8 cellular contexts compared by ENCODE assay signal in genomic region chr10:51389415-51390342, GRCh38.
A peak's percentile ranks its signal among the peaks of the same experiment; 100 is the strongest.
DNase-seq lines count a peak whose midpoint lies in the region; ATAC-seq and TF ChIP-seq lines count a peak whose summit lies in the region.

No MANE protein-coding gene starts in this region.

- no peak overlapping the region for H3K4me3 Mint-ChIP-seq in neural crest cell

- CTCF ChIA-PET in HEK293T (lab: Yijun Ruan, JAX) = interaction anchor here (0.9 to 1.4 kb wide), 5 partner anchors 9 to 43 kb away, joined by 3 to 5 read pairs (median 3); no protein-coding TSS in a partner anchor

- DNase-seq in Right ventricle myocardium inferior (ENCODE audit: missing footprints) (no peak), cardiac septum (ENCODE audit: low spot score) (no peak), HEK293T (ENCODE audit: extremely low spot score) (peak; percentile 33), M059J (ENCODE audit: low read depth) (peak; percentile 90), fibroblast of gingiva (ENCODE audit: low read depth) (peak; percentile 99), neural crest cell (ENCODE audit: low read depth, low spot score) (peak; percentile 42), ureter (ENCODE audit: low spot score) (no peak)
- peak; percentile 13 for DNase-seq in activated CD4-positive, alpha-beta T cell treated with anti-CD3 and anti-CD28 coated beads, Interleukin-2, amount 50 U/mL, for 1 hour

- H3K9me3 Mint-ChIP-seq in neural crest cell = no peaks in the 10 kb centered on the region

- peak; percentile 70 for TF ChIP-seq CTCF in neural crest cell (conservative IDR thresholded peaks at IDR 0.05)

- H3K27me3 Mint-ChIP-seq in neural crest cell (ENCODE audit: low read depth) = no peaks in the 10 kb centered on the region

- peaks cover under 1% of the 10 kb centered on the region for H3K4me1 Mint-ChIP-seq in neural crest cell

- H3K36me3 Mint-ChIP-seq in neural crest cell (ENCODE audit: low read depth) = no peaks in the 10 kb centered on the region

- POLR2A ChIA-PET in HEK293T (lab: Yijun Ruan, JAX) = no interaction called here

- ATAC-seq in Right ventricle myocardium inferior = peak; percentile 82

- no peak overlapping the region for H3K27ac Mint-ChIP-seq in neural crest cell (ENCODE audit: unreplicated experiment)

- intact Hi-C loops in Right ventricle myocardium inferior (cut with DNase I) (no loop called here), cardiac septum (cut with DNase I) (loop anchor here (10.0 kb wide), 2 partner anchors 315 kb away; partner anchors contain the start of gene PRKG1)

TF ChIP-seq in HEK293T, 16 proteins besides CTCF, POLR2A, EP300 and RAD21:
- TF ChIP-seq ZNF384 (IDR thresholded peaks at IDR 0.05) = no peak
- TF ChIP-seq SUZ12 (IDR thresholded peaks at IDR 0.05) = no peak
- TF ChIP-seq, protein P1, sequence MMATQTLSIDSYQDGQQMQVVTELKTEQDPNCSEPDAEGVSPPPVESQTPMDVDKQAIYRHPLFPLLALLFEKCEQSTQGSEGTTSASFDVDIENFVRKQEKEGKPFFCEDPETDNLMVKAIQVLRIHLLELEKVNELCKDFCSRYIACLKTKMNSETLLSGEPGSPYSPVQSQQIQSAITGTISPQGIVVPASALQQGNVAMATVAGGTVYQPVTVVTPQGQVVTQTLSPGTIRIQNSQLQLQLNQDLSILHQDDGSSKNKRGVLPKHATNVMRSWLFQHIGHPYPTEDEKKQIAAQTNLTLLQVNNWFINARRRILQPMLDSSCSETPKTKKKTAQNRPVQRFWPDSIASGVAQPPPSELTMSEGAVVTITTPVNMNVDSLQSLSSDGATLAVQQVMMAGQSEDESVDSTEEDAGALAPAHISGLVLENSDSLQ (IDR thresholded peaks at IDR 0.05) = no peak
- no peak for TF ChIP-seq LEF1 (IDR thresholded peaks at IDR 0.05; ENCODE audit: borderline replicate concordance)
- no peak for TF ChIP-seq FOXA1 (IDR thresholded peaks at IDR 0.05)

Comparison
In these comparisons a context has a peak if more than half of its experiments do, and no peak if none do; other contexts are left out.
1. DNase-seq: peak in HEK293T (single experiment), M059J (single experiment), activated CD4-positive, alpha-beta T cell treated with anti-CD3 and anti-CD28 coated beads, Interleukin-2, amount 50 U/mL, for 1 hour (single experiment), fibroblast of gingiva (single experiment) and neural crest cell (single experiment); none in Right ventricle myocardium inferior (single experiment), cardiac septum (single experiment) and ureter (single experiment).